9 cellular contexts compared by ENCODE assay signal in genomic region chr1:204647114-204647804, GRCh38. TPM values are rescaled to one million over a fixed set of nuclear protein-coding genes. Genes with fewer than 3 reads are reported as not detected.
A peak's percentile ranks its signal among the peaks of the same experiment; 100 is the strongest.
DNase-seq lines count a peak whose midpoint lies in the region; ATAC-seq lines count a peak whose summit lies in the region.
"Had no signal": no experiment of that assay in that cellular context is flagged by ENCODE, and none has a peak within 500 bp of the region (broad histone marks: within the 10 kb centered on the region; RNA-seq: fewer than 3 reads in every experiment).

No MANE protein-coding gene starts in this region.

- in situ Hi-C loops in Caki2 (cut with HindIII; ENCODE audit: low pct_unique_long_range_greater_than_20kb, low sequenced_read_pairs): no loop called here

- DNase-seq in Caki2 (ENCODE audit: low read depth): peak; percentile 76
- peak; percentile 86 for DNase-seq in RKO (ENCODE audit: low spot score)
- DNase-seq in fibroblast of gingiva (ENCODE audit: low read depth): peak; percentile 60
- peak; percentile 32 for DNase-seq in skeletal muscle cell (ENCODE audit: low read depth)
- no peak for DNase-seq in posterior vena cava (ENCODE audit: low spot score)
- DNase-seq in middle frontal gyrus (ENCODE audit: extremely low spot score, low spot score): no peak

- ATAC-seq in GM21576 (IDR thresholded peaks at IDR 0.05; ENCODE audit: unreplicated experiment) (peak; percentile 46), HG02852 (IDR thresholded peaks at IDR 0.05; ENCODE audit: unreplicated experiment) (no peak)

- H3K4me3 ChIP-seq in skeletal muscle cell (ENCODE audit: low read depth, low read length): no peak overlapping the region
- H3K4me3 ChIP-seq: thoracic aorta had no signal

- intact Hi-C loops in posterior vena cava (cut with DNase I): no loop called here

RNA-seq across cellular contexts. Expression of gene LRRN2, which starts 38.3 kb away (rescaled TPM):
- 0.64 TPM in 1 of 2 replicates, not detected in the other for total RNA-seq in Caki2 (2014; rRNA removed; shearing (Covaris generic); ENCODE audit: low replicate concordance)
- 10 to 100 TPM in 1 of 2 donors, 1 to 10 TPM in 1; 8.9 to 13.6 TPM for total RNA-seq in posterior vena cava

Comparison
In these comparisons a context has a peak if more than half of its experiments do, and no peak if none do; other contexts are left out.
1. DNase-seq: peak in Caki2 (single experiment), RKO (single experiment), fibroblast of gingiva (single experiment) and skeletal muscle cell (single experiment); none in posterior vena cava (single experiment) and middle frontal gyrus (single experiment).